9 cellular contexts compared by ENCODE assay signal in genomic region chr12:401235-402126, GRCh38. TPM values are rescaled to one million over a fixed set of nuclear protein-coding genes. Genes with fewer than 3 reads are reported as not detected.
DNase-seq lines count a peak whose midpoint lies in the region; ATAC-seq, FAIRE-seq and TF ChIP-seq lines count a peak whose summit lies in the region.
"Had no signal": no experiment of that assay in that cellular context is flagged by ENCODE, and none has a peak within 500 bp of the region (broad histone marks: within the 10 kb centered on the region; RNA-seq: fewer than 3 reads in every experiment).

CCDC77 (plus strand) TSS chr12:401644; CDS start chr12:409384, 7,740 bp downstream.

- CTCF ChIA-PET in H1 (lab: Charles Lee; ENCODE audit: partially characterized antibody), result interaction anchor here (0.7 to 1.8 kb wide), 7 partner anchors 12 to 144 kb away, joined by 3 to 5 read pairs (median 4); partner anchors contain the start of gene KDM5A

- peaks cover 0 to 37% of the 10 kb centered on the region in 2 experiments; a peak in 3 of 4 replicates for H3K79me2 ChIP-seq in H1 (ENCODE audit: control insufficient read depth in 1 of 2, insufficient read depth in 2 of 2, low read length in 2 of 2)

- peaks cover 4% of the 10 kb centered on the region for H3K79me1 ChIP-seq in H1 (ENCODE audit: low read depth, low read length)

- H2BK20ac ChIP-seq in H1 (ENCODE audit: low read length), result no peak within 1 kb of the TSS

- TF ChIP-seq CTCF in AG09319 (IDR thresholded peaks at IDR 0.05; ENCODE audit: low read depth, low read length), result peak; percentile 28
- no peak for TF ChIP-seq CTCF in H1 (IDR thresholded peaks at IDR 0.05; ENCODE audit: control extremely low read depth in 1 of 3, insufficient read depth in 1 of 3, low read depth in 1 of 3, low read length in 3 of 3)
- TF ChIP-seq CTCF in mesothelial cell of epicardium (IDR thresholded peaks at IDR 0.05; ENCODE audit: unreplicated experiment), result no peak

- H3K9ac ChIP-seq in H1 (replicated peaks in 1 of 4; ENCODE audit: extremely low read depth in 1 of 4, low read depth in 3 of 4, low read length in 3 of 4), result peak within 1 kb of the TSS; percentile 75 to 96 (median 84)

- no peak for TF ChIP-seq EP300 in H1 (IDR thresholded peaks at IDR 0.05; ENCODE audit: borderline replicate concordance in 1 of 2, low read depth in 2 of 2, low read length in 2 of 2)

- TF ChIP-seq POLR2A in H1 (IDR thresholded peaks at IDR 0.05; ENCODE audit: control extremely low read depth in 1 of 2, low read depth in 2 of 2, low read length in 2 of 2), result peak; percentile 45 to 91

- no peak within 1 kb of the TSS for H3K14ac ChIP-seq in H1 (ENCODE audit: insufficient read length)

- peak within 1 kb of the TSS; percentile 80; the same call in 1 of the 2 replicates for H3K18ac ChIP-seq in H1 (ENCODE audit: extremely low read depth, low read length)

- H3K23me2 ChIP-seq in H1 (ENCODE audit: low read depth, low read length), result 0 out of 2 replicates have a peak, but pooled peaks cover 3% of the 10 kb centered on the region

- no peak within 1 kb of the TSS for H3K4ac ChIP-seq in H1 (replicated peaks; ENCODE audit: insufficient read length, low read depth, low read length)

- DNase-seq in AG09319 (ENCODE audit: extremely low read depth, low read depth), result peak; percentile 67
- DNase-seq in activated CD4-positive, alpha-beta T cell treated with anti-CD3 and anti-CD28 coated beads, Interleukin-2, amount 10 ng/mL, durations not matched to agents 24 days and 14 days, result peak; percentile 99
- DNase-seq in H1 (ENCODE audit: low read depth in 1 of 2, low spot score in 2 of 2), result peak; percentile 80 to 96
- peak; percentile 76 to 96 for DNase-seq in mesothelial cell of epicardium (ENCODE audit: low spot score in 2 of 2, unreplicated experiment in 2 of 2)
- DNase-seq in stimulated activated CD8-positive, alpha-beta memory T cell treated with anti-CD3 and anti-CD28 coated beads, Interleukin-4, amount 100 ng/mL, for 1 hour (ENCODE audit: low read depth in 2 of 2, low spot score in 1 of 2), result peak; percentile 67 to 81
- DNase-seq in OCI-M2 (lab: John Stamatoyannopoulos, UW; ENCODE audit: unreplicated experiment), result no peak

- no peak within 1 kb of the TSS for H3K27ac Mint-ChIP-seq in activated CD4-positive, alpha-beta T cell treated with anti-CD3 and anti-CD28 coated beads, Interleukin-2, amount 10 ng/mL, durations not matched to agents 24 days and 14 days
- no peak within 1 kb of the TSS for H3K27ac Mint-ChIP-seq in mesothelial cell of epicardium
- H3K27ac Mint-ChIP-seq: dendritic cell treated with granulocyte-macrophage colony-stimulating factor and Interleukin-4, amounts not matched to agents 40 ng/mL and 50 ng/mL, for 4 days had no signal

- peak within 1 kb of the TSS; percentile 81 to 99 (median 86) for H3K4me3 ChIP-seq in H1 (ENCODE audit: extremely low read depth in 1 of 4, insufficient read depth in 2 of 4, low read depth in 3 of 4, low read length in 4 of 4)

- H3K36me3 ChIP-seq in H1 (ENCODE audit: control insufficient read depth in 2 of 4, insufficient read depth in 4 of 4, low read length in 3 of 4), result peaks cover 2 to 12% (median 4%) of the 10 kb centered on the region in 4 experiments; a peak in 6 of 8 replicates

- H2AFZ ChIP-seq in H1 (ENCODE audit: low read length), result peak within 1 kb of the TSS; percentile 47

- H2BK5ac ChIP-seq in H1 (ENCODE audit: low read depth, low read length), result peak within 1 kb of the TSS; percentile 71

- no peak within 1 kb of the TSS for H3K23ac ChIP-seq in H1 (ENCODE audit: insufficient read length)

- peaks cover 0 to 3% of the 10 kb centered on the region in 2 experiments for H4K20me1 ChIP-seq in H1 (replicated peaks in 1 of 2; ENCODE audit: control insufficient read depth in 1 of 2, insufficient read depth in 2 of 2, low read length in 2 of 2)

- POLR2A ChIA-PET in H1 (lab: Charles Lee; ENCODE audit: partially characterized antibody), result interaction anchor here (0.6 to 5.0 kb wide), 10 partner anchors 10 to 50 kb away, joined by 3 to 73 read pairs (median 4); partner anchors contain the start of gene KDM5A

- no peaks in the 10 kb centered on the region for H3K27me3 Mint-ChIP-seq in activated CD4-positive, alpha-beta T cell treated with anti-CD3 and anti-CD28 coated beads, Interleukin-2, amount 10 ng/mL, durations not matched to agents 24 days and 14 days
- no peaks in the 10 kb centered on the region for H3K27me3 Mint-ChIP-seq in mesothelial cell of epicardium (ENCODE audit: low read depth)
- H3K27me3 Mint-ChIP-seq: dendritic cell treated with granulocyte-macrophage colony-stimulating factor and Interleukin-4, amounts not matched to agents 40 ng/mL and 50 ng/mL, for 4 days had no signal

- intact Hi-C loops in activated CD4-positive, alpha-beta T cell treated with anti-CD3 and anti-CD28 coated beads, Interleukin-2, amount 10 ng/mL, durations not matched to agents 24 days and 14 days (cut with micrococcal nuclease), result loop anchor here (1.0 to 5.0 kb wide), 4 partner anchors 12 to 1191 kb away; partner anchors contain the start of genes ERC1, KDM5A and WNK1

- FAIRE-seq in H1 (lab: Jason Lieb, UNC), result peak; percentile 55

- H2BK12ac ChIP-seq in H1 (ENCODE audit: low read depth, low read length), result peak within 1 kb of the TSS; percentile 70; the same call in 1 of the 2 replicates

- no peak within 1 kb of the TSS for H2BK120ac ChIP-seq in H1 (replicated peaks; ENCODE audit: low read depth, low read length)

- TF ChIP-seq RAD21 in H1 (IDR thresholded peaks at IDR 0.05 in 1 of 2, conservative IDR thresholded peaks at IDR 0.05 in 1 of 2; ENCODE audit: low read depth in 2 of 2, low read length in 2 of 2), result no peak

- WGBS in H1 (ENCODE audit: extremely low coverage in 1 of 2, insufficient coverage in 1 of 2, insufficient read length in 1 of 2, insufficient replicate concordance in 2 of 2, low coverage in 1 of 2, low lambda C conversion rate in 2 of 2, missing lambda C conversion rate in 1 of 2), 2 experiments, result 0% methylated on average over 47 of the region's 47 CpGs; no CpG with 5 or more reads in 1 of the 2 experiments

- no peak within 1 kb of the TSS for H3K4me3 Mint-ChIP-seq in activated CD4-positive, alpha-beta T cell treated with anti-CD3 and anti-CD28 coated beads, Interleukin-2, amount 10 ng/mL, durations not matched to agents 24 days and 14 days
- H3K4me3 Mint-ChIP-seq in mesothelial cell of epicardium, result no peak within 1 kb of the TSS
- H3K4me3 Mint-ChIP-seq: dendritic cell treated with granulocyte-macrophage colony-stimulating factor and Interleukin-4, amounts not matched to agents 40 ng/mL and 50 ng/mL, for 4 days had no signal

- H3K36me3 Mint-ChIP-seq in activated CD4-positive, alpha-beta T cell treated with anti-CD3 and anti-CD28 coated beads, Interleukin-2, amount 10 ng/mL, durations not matched to agents 24 days and 14 days (ENCODE audit: low read depth), result no peaks in the 10 kb centered on the region
- H3K36me3 Mint-ChIP-seq in mesothelial cell of epicardium, result no peaks in the 10 kb centered on the region

- peak; percentile 99 for ATAC-seq in GM19328 (IDR thresholded peaks at IDR 0.05; ENCODE audit: unreplicated experiment)
- peak; percentile 95 for ATAC-seq in HG03520 (IDR thresholded peaks at IDR 0.05; ENCODE audit: unreplicated experiment)

- H3K9me3 Mint-ChIP-seq in activated CD4-positive, alpha-beta T cell treated with anti-CD3 and anti-CD28 coated beads, Interleukin-2, amount 10 ng/mL, durations not matched to agents 24 days and 14 days, result no peaks in the 10 kb centered on the region
- H3K9me3 Mint-ChIP-seq in mesothelial cell of epicardium, result no peaks in the 10 kb centered on the region
- H3K9me3 Mint-ChIP-seq: dendritic cell treated with granulocyte-macrophage colony-stimulating factor and Interleukin-4, amounts not matched to agents 40 ng/mL and 50 ng/mL, for 4 days had no signal

- no peak within 1 kb of the TSS for H4K5ac ChIP-seq in H1 (ENCODE audit: insufficient read length, low read depth, low read length)

- H2AK5ac ChIP-seq in H1 (ENCODE audit: low read depth, low read length), result no peak within 1 kb of the TSS

- H4K91ac ChIP-seq in H1 (replicated peaks; ENCODE audit: insufficient read length, low read length), result no peak within 1 kb of the TSS

- H3K27ac ChIP-seq in H1 (ENCODE audit: low read depth, low read length), result peak within 1 kb of the TSS; percentile 54

- H3K4me1 ChIP-seq in H1 (replicated peaks in 1 of 4; ENCODE audit: control insufficient read depth in 3 of 4, insufficient read depth in 4 of 4, low read length in 3 of 4), result no peaks in the 10 kb centered on the region; a peak in 1 of 7 replicates

- H4K8ac ChIP-seq in H1 (ENCODE audit: extremely low read depth, insufficient read depth, low read length), result peak within 1 kb of the TSS; percentile 81; the same call in 1 of the 2 replicates

- H3K27me3 ChIP-seq in H1 (replicated peaks in 1 of 4; ENCODE audit: control insufficient read depth in 3 of 4, extremely low read depth in 1 of 4, insufficient read depth in 3 of 4, low read length in 3 of 4), result no peaks in the 10 kb centered on the region

- H3K9me3 ChIP-seq in H1 (ENCODE audit: insufficient read depth in 2 of 2, low read depth in 1 of 2, low read length in 1 of 2), result no peaks in the 10 kb centered on the region

- peak within 1 kb of the TSS; percentile 79 to 82 for H3K4me2 ChIP-seq in H1 (ENCODE audit: insufficient read depth in 1 of 2, low read depth in 2 of 2, low read length in 2 of 2)

- H2BK15ac ChIP-seq in H1 (ENCODE audit: low read length), result no peak within 1 kb of the TSS

- H3K4me1 Mint-ChIP-seq in activated CD4-positive, alpha-beta T cell treated with anti-CD3 and anti-CD28 coated beads, Interleukin-2, amount 10 ng/mL, durations not matched to agents 24 days and 14 days, result no peaks in the 10 kb centered on the region
- no peaks in the 10 kb centered on the region for H3K4me1 Mint-ChIP-seq in mesothelial cell of epicardium

- no peak within 1 kb of the TSS for H3K56ac ChIP-seq in H1 (replicated peaks; ENCODE audit: insufficient read length, low read depth, low read length)

TF ChIP-seq in H1, 55 proteins besides CTCF, POLR2A, EP300 and RAD21 (continues in another document):
- TF ChIP-seq CREB1 (IDR thresholded peaks at IDR 0.05) (peak; percentile 78), TEAD4 (IDR thresholded peaks at IDR 0.05; ENCODE audit: low read depth, low read length) (no peak), SUZ12 (IDR thresholded peaks at IDR 0.05; ENCODE audit: low read length) (no peak), HDAC6 (IDR thresholded peaks at IDR 0.05; ENCODE audit: low read depth, low read length) (no peak)

RNA-seq across cellular contexts. Expression of gene CCDC77, which starts in this region (rescaled TPM):
- total RNA-seq in activated CD4-positive, alpha-beta T cell treated with anti-CD3 and anti-CD28 coated beads, Interleukin-2, amount 10 ng/mL, durations not matched to agents 24 days and 14 days, result 12.2 and 13.0 TPM in 2 replicates
- total RNA-seq in H1 (2021; fragmentation: NEBNext Ultra II Directional; extraction: Animal tissue kit (Norgen Biotek cat#: 25700)), result 29.3 and 30.4 TPM in 2 replicates
- 6.1 and 10.3 TPM in 2 replicates for polyA plus RNA-seq in H1 (2011; rRNA removed)
- 18.2 TPM for polyA plus RNA-seq in H1 (2011; cell fraction: cytosol; rRNA removed)
- 21.9 TPM for polyA plus RNA-seq in H1 (2011; cell fraction: nucleus; rRNA removed)
- 19.2 to 28.3 TPM (median 21.3 TPM) in 4 replicates for polyA plus RNA-seq in H1 (2012, experiment 1 of 2)
- 1.8 TPM for polyA plus RNA-seq in H1 (2012, experiment 2 of 2)
- 26.0 TPM for polyA plus RNA-seq in H1 (2013, experiment 1 of 2)
- polyA plus RNA-seq in H1 (2013, experiment 2 of 2), result 26.8 TPM
- polyA minus RNA-seq in H1 (2011; rRNA and poly(A)+ RNA removed), result 25.5 and 29.8 TPM in 2 replicates
- 16.3 TPM for polyA minus RNA-seq in H1 (2011; cell fraction: cytosol; rRNA and poly(A)+ RNA removed)
- 30.4 TPM for polyA minus RNA-seq in H1 (2011; cell fraction: nucleus; rRNA and poly(A)+ RNA removed)
- 13.8 to 16.8 TPM (median 15.5 TPM) in 3 replicates for total RNA-seq in mesothelial cell of epicardium
